Comparison of ENCODE assay signal across 10 cellular contexts in genomic region chr6:10531513-10531912, GRCh38. TPM values are rescaled to one million over a fixed set of nuclear protein-coding genes. Genes with fewer than 3 reads are reported as not detected.
DNase-seq lines count a peak whose midpoint lies in the region; ATAC-seq and TF ChIP-seq lines count a peak whose summit lies in the region.
"Had no signal": no experiment of that assay in that cellular context is flagged by ENCODE, and none has a peak within 500 bp of the region (broad histone marks: within the 10 kb centered on the region; RNA-seq: fewer than 3 reads in every experiment).

No MANE protein-coding gene starts in this region.

- intact Hi-C loops in activated B cell treated with CpG ODN at 0.5 μM for 24 hours (cut with micrococcal nuclease), result loop anchor here (2.0 to 10.0 kb wide), 6 partner anchors 66 to 1003 kb away; partner anchors contain the start of genes SMIM13, SYCP2L and TMEM170B

- H3K36me3 Mint-ChIP-seq in activated B cell treated with CpG ODN at 0.5 μM for 24 hours (ENCODE audit: low read depth), result peaks cover 14% of the 10 kb centered on the region
- no peaks in the 10 kb centered on the region for H3K36me3 Mint-ChIP-seq in nephron (ENCODE audit: low read depth)

- no peaks in the 10 kb centered on the region for H3K36me3 ChIP-seq in GM06990 (ENCODE audit: control insufficient read depth, insufficient read depth, low read length)

- peak overlapping the region; percentile 79 for H3K4me3 ChIP-seq in GM06990 (replicated peaks; ENCODE audit: low read depth, low read length)

- H3K9me3 Mint-ChIP-seq in activated B cell treated with CpG ODN at 0.5 μM for 24 hours (no peaks in the 10 kb centered on the region), nephron (no peaks in the 10 kb centered on the region)

- H3K27me3 ChIP-seq in GM06990 (replicated peaks; ENCODE audit: control insufficient read depth, insufficient read depth, low read length), result no peaks in the 10 kb centered on the region
- H3K27me3 ChIP-seq: foreskin keratinocyte had no signal

- POLR2A ChIA-PET in activated B cell treated with CpG ODN at 0.5 μM for 24 hours (lab: Charles Lee), result interaction anchor here (0.7 to 5.1 kb wide), 6 partner anchors 10 to 746 kb away, joined by 8 to 38 read pairs (median 10); partner anchors contain the start of genes C6orf52 and PAK1IP1

- DNase-seq in GM06990 (ENCODE audit: extremely low read depth, insufficient read length), result peak; percentile 59
- no peak for DNase-seq in activated B cell treated with CpG ODN at 0.5 μM for 24 hours
- no peak for DNase-seq in NCI-H2196 (lab: John Stamatoyannopoulos, UW; ENCODE audit: unreplicated experiment)
- no peak for DNase-seq in NCI-H446 treated with DMSO at 0.1 percent for 48 hours (lab: John Stamatoyannopoulos, UW)
- DNase-seq in stimulated activated CD4-positive, alpha-beta T cell treated with anti-CD3 and anti-CD28 coated beads, Interleukin-4, amount 100 ng/mL, for 24 hours, result no peak
- DNase-seq: foreskin keratinocyte had no signal

- CTCF ChIA-PET in activated B cell treated with CpG ODN at 0.5 μM for 24 hours (lab: Charles Lee), result interaction anchor here (0.7 to 1.3 kb wide), 2 partner anchors 19 to 21 kb away, joined by 3 to 4 read pairs; no protein-coding TSS in a partner anchor

- H3K4me1 Mint-ChIP-seq in activated B cell treated with CpG ODN at 0.5 μM for 24 hours, result peaks cover 83% of the 10 kb centered on the region
- peaks cover 6% of the 10 kb centered on the region for H3K4me1 Mint-ChIP-seq in nephron

- H3K4me3 Mint-ChIP-seq in activated B cell treated with CpG ODN at 0.5 μM for 24 hours, result peak overlapping the region; percentile 88
- H3K4me3 Mint-ChIP-seq in nephron, result peak overlapping the region in 1 of 3 experiments; percentile 5

- peak overlapping the region; percentile 99 for H3K27ac Mint-ChIP-seq in activated B cell treated with CpG ODN at 0.5 μM for 24 hours
- H3K27ac Mint-ChIP-seq in nephron, result peak overlapping the region in 2 of 3 experiments; percentile 11 to 54

- H3K27me3 Mint-ChIP-seq in activated B cell treated with CpG ODN at 0.5 μM for 24 hours (no peaks in the 10 kb centered on the region), nephron (ENCODE audit: low read depth) (no peaks in the 10 kb centered on the region)

- ATAC-seq in HG03103 (IDR thresholded peaks at IDR 0.05; ENCODE audit: low read depth, unreplicated experiment), result peak; percentile 20
- no peak for ATAC-seq in activated B cell treated with CpG ODN at 0.5 μM for 24 hours (ENCODE audit: low read depth)
- ATAC-seq: foreskin keratinocyte, HCT116, SK-N-SH treated with all-trans-retinoic acid at 6 μM for 48 hours had no signal

- TF ChIP-seq CTCF in GM06990 (IDR thresholded peaks at IDR 0.05; ENCODE audit: insufficient read depth, low read length, poor library complexity, severe bottlenecking), result no peak
- no peak for TF ChIP-seq CTCF in activated B cell treated with CpG ODN at 0.5 μM for 24 hours (IDR thresholded peaks at IDR 0.05)
- no peak for TF ChIP-seq CTCF in nephron (IDR thresholded peaks at IDR 0.05; ENCODE audit: unreplicated experiment in 3 of 3)

RNA-seq across cellular contexts. Expression of gene GCNT2, which starts 10.4 kb away (rescaled TPM):
- 23.2 and 25.9 TPM in 2 replicates for total RNA-seq in activated B cell treated with CpG ODN at 0.5 μM for 24 hours
